In the genomic region with DNA sequence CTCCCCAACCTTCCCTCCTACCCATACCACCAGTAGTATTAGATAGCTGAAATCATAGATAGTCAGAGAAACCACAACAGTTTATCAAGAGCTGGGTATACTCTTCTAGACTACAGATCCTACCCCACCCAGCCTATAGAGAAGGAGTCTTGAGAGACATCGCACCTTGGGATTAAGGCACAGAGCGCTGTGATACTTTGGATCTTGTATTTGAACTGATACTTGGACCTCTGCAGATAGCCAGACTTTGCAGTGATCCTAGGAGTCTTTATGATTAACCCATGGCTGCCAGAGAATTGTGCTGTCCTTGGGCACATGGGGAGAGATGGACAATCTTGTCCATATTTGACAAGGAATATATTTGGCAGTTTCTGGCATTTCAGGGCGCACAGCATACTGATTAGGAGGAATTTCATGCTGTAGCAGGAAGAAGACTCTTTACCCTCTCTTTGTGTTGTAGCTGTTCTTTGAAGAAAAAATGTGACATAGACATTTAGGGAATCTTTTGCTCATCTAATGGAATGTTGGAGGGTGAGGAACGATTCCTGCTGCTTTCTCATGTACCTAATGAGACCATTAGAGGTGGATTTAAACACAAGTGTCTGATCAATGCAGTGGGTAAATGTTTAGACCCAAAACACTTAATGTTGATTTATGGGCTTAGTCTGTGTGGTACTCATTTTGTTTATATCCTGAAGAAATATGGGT, we compare ENCODE assay signal across 8 cellular contexts. TPM values are rescaled to one million over a fixed set of nuclear protein-coding genes. Genes with fewer than 3 reads are reported as not detected.
A peak's percentile ranks its signal among the peaks of the same experiment; 100 is the strongest.
DNase-seq lines count a peak whose midpoint lies in the region; ATAC-seq, FAIRE-seq and TF ChIP-seq lines count a peak whose summit lies in the region.

No MANE protein-coding gene starts in this region.

- no peak for TF ChIP-seq CTCF in A673 (conservative IDR thresholded peaks at IDR 0.05; ENCODE audit: low read depth, low read length)
- no peak for TF ChIP-seq CTCF in brain (conservative IDR thresholded peaks at IDR 0.05)

- peak overlapping the region; percentile 87 to 92 (median 91) for H3K4me3 Mint-ChIP-seq in brain

- 27% methylated on average over 4 of the region's 4 CpGs for WGBS in HUES64

- no TSS peak for BruUV-seq in A673 (replicated peaks; lab: Mats Ljungman, UMichigan)

- peak overlapping the region; percentile 80 for H3K9ac ChIP-seq in HUES64 (ENCODE audit: low read depth, low read length)

- CTCF ChIA-PET in A673 (lab: Charles Lee) = interaction anchor here (1.1 kb wide), 1 partner anchor 114 kb away, joined by 4 read pairs; no protein-coding TSS in a partner anchor

- peaks cover 39% of the 10 kb centered on the region for H3K4me1 Mint-ChIP-seq in brain

- POLR2A ChIA-PET in A673 (lab: Charles Lee; ENCODE audit: low non-redundant PET) = no interaction called here

- H3K27me3 Mint-ChIP-seq in brain = no peaks in the 10 kb centered on the region

- peak overlapping the region; percentile 54 for H3K4me3 ChIP-seq in A673 (ENCODE audit: low read depth, low read length, poor library complexity, severe bottlenecking)
- peak overlapping the region; percentile 90 for H3K4me3 ChIP-seq in HUES64 (ENCODE audit: low read length)

- DNase-seq in A673 (ENCODE audit: low spot score) (peak; percentile 37), left lobe of liver (ENCODE audit: low spot score) (no peak), HTR-8/SVneo (ENCODE audit: insufficient read length, low spot score) (no peak)
- no peak for DNase-seq in stimulated activated naive CD4-positive, alpha-beta T cell (lab: John Stamatoyannopoulos, UW)

- no peaks in the 10 kb centered on the region for H3K36me3 ChIP-seq in A673 (ENCODE audit: insufficient read depth, low read length, poor library complexity, severe bottlenecking)
- no peaks in the 10 kb centered on the region for H3K36me3 ChIP-seq in HUES64 (ENCODE audit: insufficient read depth, low read length)

- H3K27ac Mint-ChIP-seq in brain = peak overlapping the region; percentile 86 to 95 (median 95)

- no peak for FAIRE-seq in HTR-8/SVneo (lab: Jason Lieb, UNC)

- no peaks in the 10 kb centered on the region for H3K27me3 ChIP-seq in A673 (replicated peaks; ENCODE audit: insufficient read depth, low read depth, low read length, poor library complexity)
- no peaks in the 10 kb centered on the region for H3K27me3 ChIP-seq in HUES64 (ENCODE audit: insufficient read depth, low read length)

- intact Hi-C loops in A673 (cut with micrococcal nuclease; ENCODE audit: unreplicated experiment) = no loop called here

- no peaks in the 10 kb centered on the region for H3K36me3 Mint-ChIP-seq in brain

- no peaks in the 10 kb centered on the region for H3K9me3 Mint-ChIP-seq in brain

- H3K27ac ChIP-seq in A673 (ENCODE audit: low read depth, low read length, poor library complexity, severe bottlenecking) (peak overlapping the region; percentile 83), HUES64 (ENCODE audit: low read depth, low read length) (no peak overlapping the region; the same call in 1 of the 2 replicates), temporal lobe (ENCODE audit: low read depth, low read length) (peak overlapping the region; percentile 87)

- H3K9me3 ChIP-seq in A673 (ENCODE audit: low read depth, low read length, poor library complexity, severe bottlenecking) (no peaks in the 10 kb centered on the region), HUES64 (ENCODE audit: insufficient read depth, low read depth, low read length) (no peaks in the 10 kb centered on the region)

- peak; percentile 7 for ATAC-seq in left lobe of liver
- no peak for ATAC-seq in GM21619 (IDR thresholded peaks at IDR 0.05; ENCODE audit: unreplicated experiment)

- H3K4me1 ChIP-seq in A673 (ENCODE audit: insufficient read depth, low read length, poor library complexity, severe bottlenecking) (peaks cover 30% of the 10 kb centered on the region), HUES64 (ENCODE audit: insufficient read depth, low read length) (peaks cover 41% of the 10 kb centered on the region)

RNA-seq across cellular contexts. Expression of a gene that starts 1.0 kb away (rescaled TPM):
- total RNA-seq in A673 (2021) (29.7 and 37.5 TPM in 2 replicates), left lobe of liver (6.6 TPM), temporal lobe (3.9 TPM)
- 4.4 TPM for polyA plus RNA-seq in HUES64 (2013, experiment 1 of 2)
- 5.9 TPM for polyA plus RNA-seq in HUES64 (2013, experiment 2 of 2)
- polyA plus RNA-seq in brain (ENCODE audit: insufficient read depth, low read depth, low replicate concordance) = 5.2 TPM

RNA-seq across cellular contexts. Expression of a gene that starts 34.7 kb away (rescaled TPM):
- total RNA-seq in A673 (2021) (0.24 TPM in 1 of 2 replicates, not detected in the other), left lobe of liver (251 TPM), temporal lobe (4.2 TPM)
- 5.5 TPM for polyA plus RNA-seq in HUES64 (2013, experiment 1 of 2)
- polyA plus RNA-seq in HUES64 (2013, experiment 2 of 2) = 6.8 TPM
- 6.0 TPM for polyA plus RNA-seq in brain (ENCODE audit: insufficient read depth, low read depth, low replicate concordance)

RNA-seq across cellular contexts. Expression of a gene that starts 54.3 kb away (rescaled TPM):
- total RNA-seq in A673 (2021) (4.7 and 5.1 TPM in 2 replicates), left lobe of liver (9.4 TPM), temporal lobe (1.5 TPM)
- polyA plus RNA-seq in HUES64 (2013, experiment 1 of 2) = 1.9 TPM
- polyA plus RNA-seq in HUES64 (2013, experiment 2 of 2) = 1.5 TPM
- polyA plus RNA-seq in brain (ENCODE audit: insufficient read depth, low read depth, low replicate concordance) = 1.2 TPM

Comparison
In these comparisons a context has a peak if more than half of its experiments do, and no peak if none do; other contexts are left out.
1. RNA of a gene that starts 34.7 kb away (total RNA-seq): 251 TPM in left lobe of liver (single experiment); 4.2 TPM in temporal lobe (single experiment) and 0.24 TPM in A673; every median in the first group is over 10 times any median in the second.